8 cellular contexts compared by ENCODE assay signal in the genomic region with DNA sequence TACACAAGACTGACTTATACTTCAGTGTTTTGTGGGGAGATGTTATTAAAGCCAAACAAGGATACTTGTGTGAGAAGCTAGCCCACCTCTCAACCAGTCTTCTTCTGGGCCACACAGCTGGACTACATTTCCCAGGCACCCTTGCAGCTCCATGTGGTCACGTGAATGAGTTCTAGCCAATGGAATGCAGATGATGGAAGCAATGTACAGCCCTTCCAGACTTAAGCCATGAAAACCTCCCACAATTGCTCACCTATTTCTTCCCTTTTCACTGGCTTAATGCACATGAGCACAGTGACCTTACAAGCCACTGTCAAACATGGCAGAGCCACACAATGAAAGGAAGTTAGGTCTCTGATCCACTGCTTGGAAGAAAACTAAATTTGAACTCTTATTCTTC. TPM values are rescaled to one million over a fixed set of nuclear protein-coding genes. Genes with fewer than 3 reads are reported as not detected.
DNase-seq lines count a peak whose midpoint lies in the region; ATAC-seq and TF ChIP-seq lines count a peak whose summit lies in the region.

No MANE protein-coding gene starts in this region.

- H3K27ac Mint-ChIP-seq in osteocyte (ENCODE audit: unreplicated experiment): no peak overlapping the region

- DNase-seq in stimulated activated CD4-positive, alpha-beta T cell treated with anti-CD3 and anti-CD28 coated beads, Interleukin-12 subunit alpha, Interleukin-12 subunit beta, amount 100 ng/mL, for 48 hours (ENCODE audit: low read depth in 2 of 3, low spot score in 1 of 3): peak in 2 of 3 donors; percentile 6 to 22
- no peak for DNase-seq in stimulated activated CD4-positive, alpha-beta T cell treated with anti-CD3 and anti-CD28 coated beads, Interleukin-2, amount 100 ng/mL, for 48 hours
- peak; percentile 37 for DNase-seq in HS-5 (ENCODE audit: low read depth)
- peak; percentile 85 for DNase-seq in RKO (ENCODE audit: low spot score)
- DNase-seq in epithelial cell of proximal tubule (ENCODE audit: low read depth): peak; percentile 10
- DNase-seq in non-pigmented ciliary epithelial cell (ENCODE audit: low read depth): peak; percentile 59
- DNase-seq in osteocyte (ENCODE audit: extremely low spot score, unreplicated experiment): no peak

- peaks cover 18% of the 10 kb centered on the region for H3K4me1 Mint-ChIP-seq in osteocyte (ENCODE audit: unreplicated experiment)

- no peaks in the 10 kb centered on the region for H3K36me3 Mint-ChIP-seq in osteocyte (ENCODE audit: unreplicated experiment)

- no peak overlapping the region for H3K4me3 ChIP-seq in epithelial cell of proximal tubule (ENCODE audit: low read depth, low read length)

- no peaks in the 10 kb centered on the region for H3K9me3 Mint-ChIP-seq in osteocyte (ENCODE audit: unreplicated experiment)

- no peak overlapping the region for H3K4me3 Mint-ChIP-seq in osteocyte (ENCODE audit: unreplicated experiment)

- TF ChIP-seq CTCF in epithelial cell of proximal tubule (conservative IDR thresholded peaks at IDR 0.05; ENCODE audit: low read depth, low read length) (no peak), osteocyte (IDR thresholded peaks at IDR 0.05) (no peak)

- no peaks in the 10 kb centered on the region for H3K27me3 Mint-ChIP-seq in osteocyte (ENCODE audit: unreplicated experiment)

- ATAC-seq in GM21723 (IDR thresholded peaks at IDR 0.05; ENCODE audit: unreplicated experiment): peak; percentile 99

RNA-seq across cellular contexts. Expression of gene FEZ2, which starts 20.4 kb away (rescaled TPM):
- total RNA-seq in epithelial cell of proximal tubule: 43.7 and 60.4 TPM in 2 replicates
- 50.5 and 52.9 TPM in 2 replicates for total RNA-seq in osteocyte

Comparison
In these comparisons a context has a peak if more than half of its experiments do, and no peak if none do; other contexts are left out.
1. DNase-seq: peak in stimulated activated CD4-positive, alpha-beta T cell treated with anti-CD3 and anti-CD28 coated beads, Interleukin-12 subunit alpha, Interleukin-12 subunit beta, amount 100 ng/mL, for 48 hours (2 of 3), HS-5 (single experiment), RKO (single experiment), epithelial cell of proximal tubule (single experiment) and non-pigmented ciliary epithelial cell (single experiment); none in stimulated activated CD4-positive, alpha-beta T cell treated with anti-CD3 and anti-CD28 coated beads, Interleukin-2, amount 100 ng/mL, for 48 hours (0 of 2) and osteocyte (single experiment).